ENCODE assay signal across 8 cellular contexts in genomic region chr5:36744041-36744677, GRCh38.
DNase-seq lines count a peak whose midpoint lies in the region; ATAC-seq and TF ChIP-seq lines count a peak whose summit lies in the region.

No MANE protein-coding gene starts in this region.

- intact Hi-C loops in posterior cingulate gyrus (cut with DNase I): loop anchor here (2.0 to 5.0 kb wide), 2 partner anchors 131 to 263 kb away; no protein-coding TSS in a partner anchor

- ATAC-seq in GM19395 (IDR thresholded peaks at IDR 0.05; ENCODE audit: unreplicated experiment): peak; percentile 10
- ATAC-seq in HG03520 (IDR thresholded peaks at IDR 0.05; ENCODE audit: unreplicated experiment): no peak

- peaks cover 8% of the 10 kb centered on the region for H3K4me1 ChIP-seq in Loucy (ENCODE audit: insufficient read depth, low read length, poor library complexity, severe bottlenecking)

- no peak for TF ChIP-seq CTCF in Loucy (conservative IDR thresholded peaks at IDR 0.05; ENCODE audit: low read length)
- no peak for TF ChIP-seq CTCF in cardiac fibroblast (IDR thresholded peaks at IDR 0.05; ENCODE audit: low read depth, low read length)

- H3F3A ChIP-seq in Loucy (ENCODE audit: low read depth): no peaks in the 10 kb centered on the region

- DNase-seq in AG08395 (ENCODE audit: low spot score): peak; percentile 13
- peak in 1 of 2 donors; percentile 5 for DNase-seq in cardiac fibroblast (ENCODE audit: low read depth in 2 of 2)
- peak; percentile 56 for DNase-seq in myocyte (ENCODE audit: low read depth)
- DNase-seq in NOMO-1 treated with dmso at 0.1 percent for 144 hours (lab: John Stamatoyannopoulos, UW; ENCODE audit: unreplicated experiment): no peak
- no peak for DNase-seq in posterior cingulate gyrus

- no peaks in the 10 kb centered on the region for H4K20me1 ChIP-seq in Loucy (ENCODE audit: insufficient read depth, low read length, poor library complexity, severe bottlenecking)

- H3K9me2 ChIP-seq in Loucy (replicated peaks; ENCODE audit: low read depth, low read length): no peaks in the 10 kb centered on the region

- H3K79me2 ChIP-seq in Loucy (ENCODE audit: insufficient read depth, low read length): no peaks in the 10 kb centered on the region

- H3K4me3 ChIP-seq in Loucy (ENCODE audit: low read length, poor library complexity, severe bottlenecking) (peak overlapping the region; percentile 72), cardiac fibroblast (replicated peaks in 1 of 2; ENCODE audit: low read depth in 2 of 2, low read length in 2 of 2) (peak overlapping the region; percentile 61 to 62)

- no peaks in the 10 kb centered on the region for H3K9me3 ChIP-seq in Loucy (ENCODE audit: insufficient read depth, low read depth, low read length)

- H3K36me3 ChIP-seq in Loucy (ENCODE audit: insufficient read depth, low read length): no peaks in the 10 kb centered on the region

- H3K9ac ChIP-seq in Loucy (ENCODE audit: low read depth, low read length, poor library complexity, severe bottlenecking): peak overlapping the region; percentile 38

- no peaks in the 10 kb centered on the region for H3K27me3 ChIP-seq in Loucy (ENCODE audit: insufficient read depth, low read length, poor library complexity, severe bottlenecking)

- peak overlapping the region; percentile 88 for H3K4me2 ChIP-seq in Loucy (ENCODE audit: low read depth, low read length, poor library complexity, severe bottlenecking)

- peak overlapping the region; percentile 97 for H2AFZ ChIP-seq in Loucy (ENCODE audit: low read length)

Comparison
In these comparisons a context has a peak if more than half of its experiments do, and no peak if none do; other contexts are left out.
1. DNase-seq: peak in AG08395 (single experiment) and myocyte (single experiment); none in NOMO-1 treated with dmso at 0.1 percent for 144 hours (single experiment) and posterior cingulate gyrus (0 of 10).